In genomic region chrX:136065044-136065671, GRCh38 we compare ENCODE assay signal across 1 cellular context.
A peak's percentile ranks its signal among the peaks of the same experiment; 100 is the strongest.
TF ChIP-seq lines count a peak whose summit lies in the region.

No MANE protein-coding gene starts in this region.

TF ChIP-seq in HEK293, 187 proteins besides CTCF, POLR2A, EP300 and RAD21 (continued from another document and continues in another):
- TF ChIP-seq ATF2 (tag by site-specific recombination; IDR thresholded peaks at IDR 0.05; ENCODE audit: low read depth) (peak; percentile 97), MZF1 (tag by site-specific recombination; IDR thresholded peaks at IDR 0.05; ENCODE audit: borderline replicate concordance) (no peak), MEIS1 (CRISPR knock-in tag; IDR thresholded peaks at IDR 0.05; ENCODE audit: borderline replicate concordance) (0 out of 2 replicates have a peak, but pooled peaks have one; percentile 48), ZNF449 (tag by site-specific recombination; IDR thresholded peaks at IDR 0.05) (peak; percentile 98), ZNF223 (tag by site-specific recombination; IDR thresholded peaks at IDR 0.05) (no peak), ZSCAN18 (tag by site-specific recombination; IDR thresholded peaks at IDR 0.05) (no peak), ZNF26 (tag by site-specific recombination; IDR thresholded peaks at IDR 0.05) (no peak), ZNF292 (tag by site-specific recombination; IDR thresholded peaks at IDR 0.05; ENCODE audit: borderline replicate concordance, low read depth) (no peak), BCL6B (tag by site-specific recombination; IDR thresholded peaks at IDR 0.05) (no peak), ZNF133 (tag by site-specific recombination; IDR thresholded peaks at IDR 0.05) (no peak), KLF1 (tag by site-specific recombination; IDR thresholded peaks at IDR 0.05) (no peak), ZNF521 (tag by site-specific recombination; IDR thresholded peaks at IDR 0.05) (no peak), PBX3 (CRISPR knock-in tag; IDR thresholded peaks at IDR 0.05) (no peak), ZNF580 (tag by site-specific recombination; IDR thresholded peaks at IDR 0.05) (no peak), ZNF132 (tag by site-specific recombination; IDR thresholded peaks at IDR 0.05; ENCODE audit: borderline replicate concordance) (no peak), PRDM4 (tag by site-specific recombination; IDR thresholded peaks at IDR 0.05) (peak; percentile 31; the same call in 1 of the 2 replicates), ZNF843 (tag by site-specific recombination; IDR thresholded peaks at IDR 0.05) (peak; percentile 94), REPIN1 (tag by site-specific recombination; IDR thresholded peaks at IDR 0.05; ENCODE audit: low read depth) (no peak), ZNF280D (tag by site-specific recombination; IDR thresholded peaks at IDR 0.05) (no peak), ZBTB49 (tag by site-specific recombination; IDR thresholded peaks at IDR 0.05; ENCODE audit: low read depth) (no peak), ZNF670 (tag by site-specific recombination; IDR thresholded peaks at IDR 0.05; ENCODE audit: low read depth) (no peak), ZNF777 (tag by site-specific recombination; IDR thresholded peaks at IDR 0.05; ENCODE audit: borderline replicate concordance) (no peak), ZNF10 (tag by site-specific recombination; IDR thresholded peaks at IDR 0.05) (0 out of 2 replicates have a peak, but pooled peaks have one; percentile 44), ELK4 (IDR thresholded peaks at IDR 0.05; ENCODE audit: borderline replicate concordance, low read depth, low read length) (no peak), IKZF3 (tag by site-specific recombination; IDR thresholded peaks at IDR 0.05) (peak; percentile 87), EGR2 (tag by site-specific recombination; IDR thresholded peaks at IDR 0.05; ENCODE audit: low read depth) (no peak), WT1 (tag by site-specific recombination; IDR thresholded peaks at IDR 0.05) (0 out of 2 replicates have a peak, but pooled peaks have one; percentile 24), ZNF768 (tag by site-specific recombination; IDR thresholded peaks at IDR 0.05) (no peak), ZNF112 (tag by site-specific recombination; IDR thresholded peaks at IDR 0.05) (no peak), ZNF561 (tag by site-specific recombination; IDR thresholded peaks at IDR 0.05; ENCODE audit: borderline replicate concordance) (peak; percentile 63), AEBP2 (tag by site-specific recombination; IDR thresholded peaks at IDR 0.05; ENCODE audit: borderline replicate concordance) (no peak), INSM2 (tag by site-specific recombination; IDR thresholded peaks at IDR 0.05) (peak; percentile 90; the same call in 1 of the 2 replicates)
